In the genomic region with DNA sequence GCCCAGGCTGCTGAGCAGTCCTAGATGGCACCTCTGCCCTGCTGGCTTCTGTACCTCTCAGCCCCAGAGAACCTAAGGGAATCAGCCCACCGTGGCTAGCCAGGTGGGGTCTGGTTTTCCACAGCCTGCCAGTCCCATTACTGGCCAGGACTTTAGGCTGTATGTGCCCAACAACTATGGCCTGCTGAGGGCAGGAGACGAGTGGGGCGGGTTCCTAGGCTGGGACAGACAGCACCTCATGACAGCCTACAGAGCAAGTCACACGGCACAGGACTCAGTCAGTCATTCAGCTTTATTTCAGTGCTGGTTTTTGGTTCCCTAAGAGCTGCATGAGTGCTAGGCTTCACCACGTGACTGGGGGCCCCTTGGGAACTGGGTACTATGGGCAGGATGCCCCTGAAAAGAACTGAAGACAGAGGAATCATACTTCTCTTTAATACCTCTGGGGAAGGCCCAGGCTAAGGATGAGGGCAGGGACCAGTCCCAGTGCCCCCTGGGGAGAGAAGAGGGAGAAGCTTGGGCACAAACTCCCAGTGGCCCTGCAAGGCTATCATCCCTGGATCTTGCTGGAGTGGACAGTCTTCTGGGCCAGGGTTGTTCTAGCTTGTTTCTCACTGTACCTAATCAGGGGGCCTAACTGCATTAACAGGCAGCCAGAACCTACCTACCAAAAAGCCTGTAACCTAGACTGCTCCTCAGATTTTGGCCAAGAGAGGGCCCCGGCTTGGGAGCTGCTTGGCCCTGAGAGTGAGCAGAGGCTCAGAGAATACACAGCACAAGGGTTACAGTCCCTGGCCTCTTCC, we compare ENCODE assay signal across 1 cellular context.
TF ChIP-seq lines count a peak whose summit lies in the region.

No MANE protein-coding gene starts in this region.

TF ChIP-seq in GM12878, 131 proteins besides CTCF, POLR2A, EP300 and RAD21 (continued from another document and continues in another):
- TF ChIP-seq ZNF217 (IDR thresholded peaks at IDR 0.05) (no peak), TCF3 (IDR thresholded peaks at IDR 0.05; ENCODE audit: borderline replicate concordance, insufficient read depth, low read depth, low read length) (no peak), BRCA1 (IDR thresholded peaks at IDR 0.05; ENCODE audit: low read depth, low read length) (no peak), JUND (IDR thresholded peaks at IDR 0.05; ENCODE audit: low read depth, low read length) (no peak), PML (IDR thresholded peaks at IDR 0.05; ENCODE audit: low read length) (no peak), SMAD5 (IDR thresholded peaks at IDR 0.05; ENCODE audit: low read depth) (no peak), RBBP5 (conservative IDR thresholded peaks at IDR 0.05) (no peak), NFXL1 (IDR thresholded peaks at IDR 0.05; ENCODE audit: borderline replicate concordance) (no peak), ZNF622 (IDR thresholded peaks at IDR 0.05) (no peak), RAD51 (IDR thresholded peaks at IDR 0.05) (peak; percentile 84), ESRRA (IDR thresholded peaks at IDR 0.05; ENCODE audit: low read length) (no peak), CEBPB (IDR thresholded peaks at IDR 0.05; ENCODE audit: borderline replicate concordance in 1 of 2, low read depth in 2 of 2, low read length in 2 of 2) (no peak), POLR2AphosphoS5 (IDR thresholded peaks at IDR 0.05; ENCODE audit: low read length) (peak; percentile 34; the same call in 1 of the 2 replicates), BACH1 (IDR thresholded peaks at IDR 0.05; ENCODE audit: borderline replicate concordance) (no peak), CREM (IDR thresholded peaks at IDR 0.05; ENCODE audit: low read depth) (no peak), SMARCA5 (IDR thresholded peaks at IDR 0.05) (no peak), HCFC1 (IDR thresholded peaks at IDR 0.05; ENCODE audit: low read length) (no peak), SREBF2 (IDR thresholded peaks at IDR 0.05; ENCODE audit: low read length) (no peak), TAF1 (IDR thresholded peaks at IDR 0.05; ENCODE audit: borderline replicate concordance, low read depth, low read length) (no peak), IKZF2 (IDR thresholded peaks at IDR 0.05) (no peak), PAX8 (IDR thresholded peaks at IDR 0.05) (no peak), LARP7 (IDR thresholded peaks at IDR 0.05) (no peak), ZNF24 (IDR thresholded peaks at IDR 0.05) (peak; percentile 66; the same call in 1 of the 2 replicates), MTA3 (IDR thresholded peaks at IDR 0.05; ENCODE audit: borderline replicate concordance, low read length) (no peak), HDGF (IDR thresholded peaks at IDR 0.05) (no peak), MEF2B (IDR thresholded peaks at IDR 0.05; ENCODE audit: partially characterized antibody, poor library complexity, severe bottlenecking) (peak; percentile 85)
- TF ChIP-seq, protein P1, sequence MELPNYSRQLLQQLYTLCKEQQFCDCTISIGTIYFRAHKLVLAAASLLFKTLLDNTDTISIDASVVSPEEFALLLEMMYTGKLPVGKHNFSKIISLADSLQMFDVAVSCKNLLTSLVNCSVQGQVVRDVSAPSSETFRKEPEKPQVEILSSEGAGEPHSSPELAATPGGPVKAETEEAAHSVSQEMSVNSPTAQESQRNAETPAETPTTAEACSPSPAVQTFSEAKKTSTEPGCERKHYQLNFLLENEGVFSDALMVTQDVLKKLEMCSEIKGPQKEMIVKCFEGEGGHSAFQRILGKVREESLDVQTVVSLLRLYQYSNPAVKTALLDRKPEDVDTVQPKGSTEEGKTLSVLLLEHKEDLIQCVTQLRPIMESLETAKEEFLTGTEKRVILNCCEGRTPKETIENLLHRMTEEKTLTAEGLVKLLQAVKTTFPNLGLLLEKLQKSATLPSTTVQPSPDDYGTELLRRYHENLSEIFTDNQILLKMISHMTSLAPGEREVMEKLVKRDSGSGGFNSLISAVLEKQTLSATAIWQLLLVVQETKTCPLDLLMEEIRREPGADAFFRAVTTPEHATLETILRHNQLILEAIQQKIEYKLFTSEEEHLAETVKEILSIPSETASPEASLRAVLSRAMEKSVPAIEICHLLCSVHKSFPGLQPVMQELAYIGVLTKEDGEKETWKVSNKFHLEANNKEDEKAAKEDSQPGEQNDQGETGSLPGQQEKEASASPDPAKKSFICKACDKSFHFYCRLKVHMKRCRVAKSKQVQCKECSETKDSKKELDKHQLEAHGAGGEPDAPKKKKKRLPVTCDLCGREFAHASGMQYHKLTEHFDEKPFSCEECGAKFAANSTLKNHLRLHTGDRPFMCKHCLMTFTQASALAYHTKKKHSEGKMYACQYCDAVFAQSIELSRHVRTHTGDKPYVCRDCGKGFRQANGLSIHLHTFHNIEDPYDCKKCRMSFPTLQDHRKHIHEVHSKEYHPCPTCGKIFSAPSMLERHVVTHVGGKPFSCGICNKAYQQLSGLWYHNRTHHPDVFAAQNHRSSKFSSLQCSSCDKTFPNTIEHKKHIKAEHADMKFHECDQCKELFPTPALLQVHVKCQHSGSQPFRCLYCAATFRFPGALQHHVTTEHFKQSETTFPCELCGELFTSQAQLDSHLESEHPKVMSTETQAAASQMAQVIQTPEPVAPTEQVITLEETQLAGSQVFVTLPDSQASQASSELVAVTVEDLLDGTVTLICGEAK (IDR thresholded peaks at IDR 0.05; ENCODE audit: borderline replicate concordance) = no peak
- TF ChIP-seq, protein P2, sequence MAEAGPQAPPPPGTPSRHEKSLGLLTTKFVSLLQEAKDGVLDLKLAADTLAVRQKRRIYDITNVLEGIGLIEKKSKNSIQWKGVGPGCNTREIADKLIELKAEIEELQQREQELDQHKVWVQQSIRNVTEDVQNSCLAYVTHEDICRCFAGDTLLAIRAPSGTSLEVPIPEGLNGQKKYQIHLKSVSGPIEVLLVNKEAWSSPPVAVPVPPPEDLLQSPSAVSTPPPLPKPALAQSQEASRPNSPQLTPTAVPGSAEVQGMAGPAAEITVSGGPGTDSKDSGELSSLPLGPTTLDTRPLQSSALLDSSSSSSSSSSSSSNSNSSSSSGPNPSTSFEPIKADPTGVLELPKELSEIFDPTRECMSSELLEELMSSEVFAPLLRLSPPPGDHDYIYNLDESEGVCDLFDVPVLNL (IDR thresholded peaks at IDR 0.05; ENCODE audit: low read depth, low read length) = no peak
- TF ChIP-seq, protein P3, sequence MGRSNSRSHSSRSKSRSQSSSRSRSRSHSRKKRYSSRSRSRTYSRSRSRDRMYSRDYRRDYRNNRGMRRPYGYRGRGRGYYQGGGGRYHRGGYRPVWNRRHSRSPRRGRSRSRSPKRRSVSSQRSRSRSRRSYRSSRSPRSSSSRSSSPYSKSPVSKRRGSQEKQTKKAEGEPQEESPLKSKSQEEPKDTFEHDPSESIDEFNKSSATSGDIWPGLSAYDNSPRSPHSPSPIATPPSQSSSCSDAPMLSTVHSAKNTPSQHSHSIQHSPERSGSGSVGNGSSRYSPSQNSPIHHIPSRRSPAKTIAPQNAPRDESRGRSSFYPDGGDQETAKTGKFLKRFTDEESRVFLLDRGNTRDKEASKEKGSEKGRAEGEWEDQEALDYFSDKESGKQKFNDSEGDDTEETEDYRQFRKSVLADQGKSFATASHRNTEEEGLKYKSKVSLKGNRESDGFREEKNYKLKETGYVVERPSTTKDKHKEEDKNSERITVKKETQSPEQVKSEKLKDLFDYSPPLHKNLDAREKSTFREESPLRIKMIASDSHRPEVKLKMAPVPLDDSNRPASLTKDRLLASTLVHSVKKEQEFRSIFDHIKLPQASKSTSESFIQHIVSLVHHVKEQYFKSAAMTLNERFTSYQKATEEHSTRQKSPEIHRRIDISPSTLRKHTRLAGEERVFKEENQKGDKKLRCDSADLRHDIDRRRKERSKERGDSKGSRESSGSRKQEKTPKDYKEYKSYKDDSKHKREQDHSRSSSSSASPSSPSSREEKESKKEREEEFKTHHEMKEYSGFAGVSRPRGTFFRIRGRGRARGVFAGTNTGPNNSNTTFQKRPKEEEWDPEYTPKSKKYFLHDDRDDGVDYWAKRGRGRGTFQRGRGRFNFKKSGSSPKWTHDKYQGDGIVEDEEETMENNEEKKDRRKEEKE (IDR thresholded peaks at IDR 0.05) = no peak
- TF ChIP-seq, protein P4, sequence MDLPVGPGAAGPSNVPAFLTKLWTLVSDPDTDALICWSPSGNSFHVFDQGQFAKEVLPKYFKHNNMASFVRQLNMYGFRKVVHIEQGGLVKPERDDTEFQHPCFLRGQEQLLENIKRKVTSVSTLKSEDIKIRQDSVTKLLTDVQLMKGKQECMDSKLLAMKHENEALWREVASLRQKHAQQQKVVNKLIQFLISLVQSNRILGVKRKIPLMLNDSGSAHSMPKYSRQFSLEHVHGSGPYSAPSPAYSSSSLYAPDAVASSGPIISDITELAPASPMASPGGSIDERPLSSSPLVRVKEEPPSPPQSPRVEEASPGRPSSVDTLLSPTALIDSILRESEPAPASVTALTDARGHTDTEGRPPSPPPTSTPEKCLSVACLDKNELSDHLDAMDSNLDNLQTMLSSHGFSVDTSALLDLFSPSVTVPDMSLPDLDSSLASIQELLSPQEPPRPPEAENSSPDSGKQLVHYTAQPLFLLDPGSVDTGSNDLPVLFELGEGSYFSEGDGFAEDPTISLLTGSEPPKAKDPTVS (IDR thresholded peaks at IDR 0.05; ENCODE audit: low read depth, low read length) = no peak
- TF ChIP-seq, protein P5, sequence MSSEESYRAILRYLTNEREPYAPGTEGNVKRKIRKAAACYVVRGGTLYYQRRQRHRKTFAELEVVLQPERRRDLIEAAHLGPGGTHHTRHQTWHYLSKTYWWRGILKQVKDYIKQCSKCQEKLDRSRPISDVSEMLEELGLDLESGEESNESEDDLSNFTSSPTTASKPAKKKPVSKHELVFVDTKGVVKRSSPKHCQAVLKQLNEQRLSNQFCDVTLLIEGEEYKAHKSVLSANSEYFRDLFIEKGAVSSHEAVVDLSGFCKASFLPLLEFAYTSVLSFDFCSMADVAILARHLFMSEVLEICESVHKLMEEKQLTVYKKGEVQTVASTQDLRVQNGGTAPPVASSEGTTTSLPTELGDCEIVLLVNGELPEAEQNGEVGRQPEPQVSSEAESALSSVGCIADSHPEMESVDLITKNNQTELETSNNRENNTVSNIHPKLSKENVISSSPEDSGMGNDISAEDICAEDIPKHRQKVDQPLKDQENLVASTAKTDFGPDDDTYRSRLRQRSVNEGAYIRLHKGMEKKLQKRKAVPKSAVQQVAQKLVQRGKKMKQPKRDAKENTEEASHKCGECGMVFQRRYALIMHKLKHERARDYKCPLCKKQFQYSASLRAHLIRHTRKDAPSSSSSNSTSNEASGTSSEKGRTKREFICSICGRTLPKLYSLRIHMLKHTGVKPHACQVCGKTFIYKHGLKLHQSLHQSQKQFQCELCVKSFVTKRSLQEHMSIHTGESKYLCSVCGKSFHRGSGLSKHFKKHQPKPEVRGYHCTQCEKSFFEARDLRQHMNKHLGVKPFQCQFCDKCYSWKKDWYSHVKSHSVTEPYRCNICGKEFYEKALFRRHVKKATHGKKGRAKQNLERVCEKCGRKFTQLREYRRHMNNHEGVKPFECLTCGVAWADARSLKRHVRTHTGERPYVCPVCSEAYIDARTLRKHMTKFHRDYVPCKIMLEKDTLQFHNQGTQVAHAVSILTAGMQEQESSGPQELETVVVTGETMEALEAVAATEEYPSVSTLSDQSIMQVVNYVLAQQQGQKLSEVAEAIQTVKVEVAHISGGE (CRISPR knock-in tag; IDR thresholded peaks at IDR 0.05) = no peak
- TF ChIP-seq, protein P6, sequence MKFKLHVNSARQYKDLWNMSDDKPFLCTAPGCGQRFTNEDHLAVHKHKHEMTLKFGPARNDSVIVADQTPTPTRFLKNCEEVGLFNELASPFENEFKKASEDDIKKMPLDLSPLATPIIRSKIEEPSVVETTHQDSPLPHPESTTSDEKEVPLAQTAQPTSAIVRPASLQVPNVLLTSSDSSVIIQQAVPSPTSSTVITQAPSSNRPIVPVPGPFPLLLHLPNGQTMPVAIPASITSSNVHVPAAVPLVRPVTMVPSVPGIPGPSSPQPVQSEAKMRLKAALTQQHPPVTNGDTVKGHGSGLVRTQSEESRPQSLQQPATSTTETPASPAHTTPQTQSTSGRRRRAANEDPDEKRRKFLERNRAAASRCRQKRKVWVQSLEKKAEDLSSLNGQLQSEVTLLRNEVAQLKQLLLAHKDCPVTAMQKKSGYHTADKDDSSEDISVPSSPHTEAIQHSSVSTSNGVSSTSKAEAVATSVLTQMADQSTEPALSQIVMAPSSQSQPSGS (IDR thresholded peaks at IDR 0.05; ENCODE audit: low read length) = no peak
- TF ChIP-seq, protein P7, sequence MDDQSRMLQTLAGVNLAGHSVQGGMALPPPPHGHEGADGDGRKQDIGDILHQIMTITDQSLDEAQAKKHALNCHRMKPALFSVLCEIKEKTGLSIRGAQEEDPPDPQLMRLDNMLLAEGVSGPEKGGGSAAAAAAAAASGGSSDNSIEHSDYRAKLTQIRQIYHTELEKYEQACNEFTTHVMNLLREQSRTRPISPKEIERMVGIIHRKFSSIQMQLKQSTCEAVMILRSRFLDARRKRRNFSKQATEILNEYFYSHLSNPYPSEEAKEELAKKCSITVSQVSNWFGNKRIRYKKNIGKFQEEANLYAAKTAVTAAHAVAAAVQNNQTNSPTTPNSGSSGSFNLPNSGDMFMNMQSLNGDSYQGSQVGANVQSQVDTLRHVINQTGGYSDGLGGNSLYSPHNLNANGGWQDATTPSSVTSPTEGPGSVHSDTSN (IDR thresholded peaks at IDR 0.05; ENCODE audit: insufficient replicate concordance, low read depth, low read length) = no peak
- TF ChIP-seq, protein P8, sequence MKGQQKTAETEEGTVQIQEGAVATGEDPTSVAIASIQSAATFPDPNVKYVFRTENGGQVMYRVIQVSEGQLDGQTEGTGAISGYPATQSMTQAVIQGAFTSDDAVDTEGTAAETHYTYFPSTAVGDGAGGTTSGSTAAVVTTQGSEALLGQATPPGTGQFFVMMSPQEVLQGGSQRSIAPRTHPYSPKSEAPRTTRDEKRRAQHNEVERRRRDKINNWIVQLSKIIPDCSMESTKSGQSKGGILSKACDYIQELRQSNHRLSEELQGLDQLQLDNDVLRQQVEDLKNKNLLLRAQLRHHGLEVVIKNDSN (IDR thresholded peaks at IDR 0.05; ENCODE audit: borderline replicate concordance, extremely low read length, insufficient read depth, low read depth, low read length) = peak; percentile 39
- TF ChIP-seq, protein P9, sequence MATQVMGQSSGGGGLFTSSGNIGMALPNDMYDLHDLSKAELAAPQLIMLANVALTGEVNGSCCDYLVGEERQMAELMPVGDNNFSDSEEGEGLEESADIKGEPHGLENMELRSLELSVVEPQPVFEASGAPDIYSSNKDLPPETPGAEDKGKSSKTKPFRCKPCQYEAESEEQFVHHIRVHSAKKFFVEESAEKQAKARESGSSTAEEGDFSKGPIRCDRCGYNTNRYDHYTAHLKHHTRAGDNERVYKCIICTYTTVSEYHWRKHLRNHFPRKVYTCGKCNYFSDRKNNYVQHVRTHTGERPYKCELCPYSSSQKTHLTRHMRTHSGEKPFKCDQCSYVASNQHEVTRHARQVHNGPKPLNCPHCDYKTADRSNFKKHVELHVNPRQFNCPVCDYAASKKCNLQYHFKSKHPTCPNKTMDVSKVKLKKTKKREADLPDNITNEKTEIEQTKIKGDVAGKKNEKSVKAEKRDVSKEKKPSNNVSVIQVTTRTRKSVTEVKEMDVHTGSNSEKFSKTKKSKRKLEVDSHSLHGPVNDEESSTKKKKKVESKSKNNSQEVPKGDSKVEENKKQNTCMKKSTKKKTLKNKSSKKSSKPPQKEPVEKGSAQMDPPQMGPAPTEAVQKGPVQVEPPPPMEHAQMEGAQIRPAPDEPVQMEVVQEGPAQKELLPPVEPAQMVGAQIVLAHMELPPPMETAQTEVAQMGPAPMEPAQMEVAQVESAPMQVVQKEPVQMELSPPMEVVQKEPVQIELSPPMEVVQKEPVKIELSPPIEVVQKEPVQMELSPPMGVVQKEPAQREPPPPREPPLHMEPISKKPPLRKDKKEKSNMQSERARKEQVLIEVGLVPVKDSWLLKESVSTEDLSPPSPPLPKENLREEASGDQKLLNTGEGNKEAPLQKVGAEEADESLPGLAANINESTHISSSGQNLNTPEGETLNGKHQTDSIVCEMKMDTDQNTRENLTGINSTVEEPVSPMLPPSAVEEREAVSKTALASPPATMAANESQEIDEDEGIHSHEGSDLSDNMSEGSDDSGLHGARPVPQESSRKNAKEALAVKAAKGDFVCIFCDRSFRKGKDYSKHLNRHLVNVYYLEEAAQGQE (IDR thresholded peaks at IDR 0.05; ENCODE audit: low read depth, low read length) = no peak
